Comparison of ENCODE assay signal across 9 cellular contexts in the genomic region with DNA sequence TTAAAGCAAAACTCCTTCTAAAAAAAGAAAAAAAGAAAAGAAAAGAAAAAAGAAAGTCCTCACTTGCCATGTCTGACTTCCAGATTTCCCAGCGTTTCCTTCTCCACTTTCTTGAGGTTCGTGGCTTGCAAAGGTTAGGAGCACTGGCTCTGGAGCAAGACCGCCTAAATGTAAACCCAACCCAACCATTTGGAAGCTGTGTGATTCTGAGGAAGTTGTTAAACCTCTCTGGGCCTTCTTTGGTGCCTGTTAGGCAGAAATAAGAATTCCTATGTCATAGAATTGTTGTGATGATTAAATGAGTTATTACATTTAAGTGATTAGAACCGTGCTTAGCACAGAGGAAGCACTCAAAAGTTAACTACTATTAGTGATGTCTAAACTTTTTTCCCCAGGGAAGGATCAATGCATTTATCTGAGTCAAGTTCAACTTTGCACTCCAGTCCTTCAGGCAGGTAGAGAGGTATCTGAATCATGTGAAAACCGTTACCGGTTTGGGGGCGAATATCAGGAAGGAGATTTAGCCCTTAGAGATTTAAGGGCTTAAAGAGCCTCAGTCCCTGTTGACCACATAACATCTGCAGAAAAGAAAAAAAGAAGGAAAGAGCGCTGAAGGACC.
DNase-seq lines count a peak whose midpoint lies in the region; ATAC-seq, FAIRE-seq and TF ChIP-seq lines count a peak whose summit lies in the region.
"Had no signal": no experiment of that assay in that cellular context is flagged by ENCODE, and none has a peak within 500 bp of the region (broad histone marks: within the 10 kb centered on the region; RNA-seq: fewer than 3 reads in every experiment).

No MANE protein-coding gene starts in this region.

- 58 to 61% methylated on average over 8 of the region's 8 CpGs for WGBS in esophagus squamous epithelium, 2 donors

- no peak for TF ChIP-seq CTCF in esophagus squamous epithelium (IDR thresholded peaks at IDR 0.05)

- intact Hi-C loops in esophagus squamous epithelium (cut with DNase I): no loop called here

- H3K4me1 ChIP-seq in esophagus squamous epithelium: peaks cover 16 to 31% (median 23%) of the 10 kb centered on the region in 3 donors

- FAIRE-seq in HTR-8/SVneo (lab: Jason Lieb, UNC) (no peak), GM19239 (lab: Jason Lieb, UNC) (no peak)

- TF ChIP-seq POLR2A in esophagus squamous epithelium (IDR thresholded peaks at IDR 0.05): no peak

- peak; percentile 28 for ATAC-seq in GM19043 (IDR thresholded peaks at IDR 0.05; ENCODE audit: low read depth, unreplicated experiment)
- ATAC-seq in HG03432 (IDR thresholded peaks at IDR 0.05; ENCODE audit: unreplicated experiment): peak; percentile 32

- H3K4me3 ChIP-seq in esophagus squamous epithelium: peak overlapping the region in 3 of 4 donors; percentile 33 to 60 (median 40)
- H3K4me3 ChIP-seq in skin epidermis: peak overlapping the region in 5 of 7 experiments; percentile 3 to 24 (median 9)

- peaks cover 0 to 3% (median 0%) of the 10 kb centered on the region in 4 donors for H3K27me3 ChIP-seq in esophagus squamous epithelium
- H3K27me3 ChIP-seq: adrenal gland had no signal

- H3K27ac ChIP-seq in esophagus squamous epithelium (peak overlapping the region in 1 of 4 donors; percentile 7), skin epidermis (peak overlapping the region in 3 of 21 experiments; percentile 14 to 58 (median 38))

- DNase-seq in esophagus squamous epithelium (lab: John Stamatoyannopoulos, UW): no peak
- DNase-seq in HTR-8/SVneo (ENCODE audit: insufficient read length, low spot score): no peak
- DNase-seq in GM19239 (ENCODE audit: insufficient read length, low spot score): no peak
- no peak for DNase-seq in midbrain (lab: John Stamatoyannopoulos, UW)
- DNase-seq in NCI-H345 (lab: John Stamatoyannopoulos, UW): no peak

- H3K9me3 ChIP-seq in esophagus squamous epithelium: no peaks in the 10 kb centered on the region
- H3K9me3 ChIP-seq: adrenal gland had no signal

- no peaks in the 10 kb centered on the region for H3K36me3 ChIP-seq in esophagus squamous epithelium
- H3K36me3 ChIP-seq: adrenal gland had no signal
